16 cellular contexts compared by ENCODE assay signal in genomic region chr10:84966708-84967441, GRCh38.
DNase-seq lines count a peak whose midpoint lies in the region; ATAC-seq and TF ChIP-seq lines count a peak whose summit lies in the region.
"Had no signal": no experiment of that assay in that cellular context is flagged by ENCODE, and none has a peak within 500 bp of the region (broad histone marks: within the 10 kb centered on the region; RNA-seq: fewer than 3 reads in every experiment).

No MANE protein-coding gene starts in this region.

- H3K27me3 Mint-ChIP-seq in chondrocyte (ENCODE audit: low read depth) (peaks cover 2% of the 10 kb centered on the region), neural progenitor cell (ENCODE audit: insufficient read depth, low read depth) (no peaks in the 10 kb centered on the region)
- H3K27me3 Mint-ChIP-seq: CD8-positive, alpha-beta memory T cell had no signal

- TF ChIP-seq CTCF in chondrocyte (IDR thresholded peaks at IDR 0.05) (peak; percentile 41), neural progenitor cell (IDR thresholded peaks at IDR 0.05) (peak; percentile 33)

- H3K4me1 ChIP-seq in neural progenitor cell: no peaks in the 10 kb centered on the region
- H3K4me1 ChIP-seq: BLaER1, SJSA1 had no signal

- H3K9me3 Mint-ChIP-seq in chondrocyte (ENCODE audit: low read depth) (no peaks in the 10 kb centered on the region), neural progenitor cell (peaks cover 4% of the 10 kb centered on the region)
- H3K9me3 Mint-ChIP-seq: CD8-positive, alpha-beta memory T cell had no signal

- no peak overlapping the region for H3K4me2 ChIP-seq in neural progenitor cell
- H3K4me2 ChIP-seq: BLaER1 had no signal

- no peak overlapping the region for H3K9ac ChIP-seq in neural progenitor cell
- H3K9ac ChIP-seq: BLaER1 had no signal

- H2AFZ ChIP-seq in neural progenitor cell (replicated peaks): peak overlapping the region; percentile 26

- H3K27ac ChIP-seq in neural progenitor cell: no peak overlapping the region
- H3K27ac ChIP-seq: BLaER1, SJSA1 had no signal

- H4K20me1 ChIP-seq in neural progenitor cell (ENCODE audit: low read depth): no peaks in the 10 kb centered on the region
- H4K20me1 ChIP-seq: BLaER1 had no signal

- no peaks in the 10 kb centered on the region for H3K4me1 Mint-ChIP-seq in chondrocyte (ENCODE audit: low read depth)
- no peaks in the 10 kb centered on the region for H3K4me1 Mint-ChIP-seq in neural progenitor cell
- H3K4me1 Mint-ChIP-seq: CD8-positive, alpha-beta memory T cell had no signal

- no peaks in the 10 kb centered on the region for H3K36me3 Mint-ChIP-seq in chondrocyte (ENCODE audit: low read depth)
- no peaks in the 10 kb centered on the region for H3K36me3 Mint-ChIP-seq in neural progenitor cell
- H3K36me3 Mint-ChIP-seq: CD8-positive, alpha-beta memory T cell had no signal

- peak; percentile 8 for DNase-seq in DMS53 treated with DMSO at 0.1 percent for 48 hours (lab: John Stamatoyannopoulos, UW; ENCODE audit: unreplicated experiment)
- peak; percentile 20 for DNase-seq in NCI-H69 (lab: John Stamatoyannopoulos, UW)
- no peak for DNase-seq in chondrocyte (ENCODE audit: low spot score)
- DNase-seq in neural progenitor cell (ENCODE audit: low spot score): no peak
- no peak for DNase-seq in activated CD4-positive, CD25-positive, alpha-beta regulatory T cell treated with anti-CD3 and anti-CD28 coated beads, Interleukin-2, amount 50 U/mL, for 72 hours
- DNase-seq: CD8-positive, alpha-beta memory T cell; EL; KG1; NCI-H1048; NCI-H1694 treated with DMSO at 0.1 percent for 48 hours; NCI-H510A; T-helper 1 cell had no signal

- no peaks in the 10 kb centered on the region for H3K27me3 ChIP-seq in neural progenitor cell
- H3K27me3 ChIP-seq: BLaER1, SJSA1 had no signal

- no peaks in the 10 kb centered on the region for H3K79me2 ChIP-seq in neural progenitor cell (ENCODE audit: low read depth)

- H3K27ac Mint-ChIP-seq in chondrocyte (ENCODE audit: unreplicated experiment) (no peak overlapping the region), neural progenitor cell (no peak overlapping the region)
- H3K27ac Mint-ChIP-seq: CD8-positive, alpha-beta memory T cell had no signal

- H3K36me3 ChIP-seq in neural progenitor cell: peaks cover 7% of the 10 kb centered on the region
- H3K36me3 ChIP-seq: BLaER1, SJSA1 had no signal

- H3F3A ChIP-seq in neural progenitor cell (ENCODE audit: low read depth): no peaks in the 10 kb centered on the region

- no peak overlapping the region for H3K4me3 ChIP-seq in neural progenitor cell
- H3K4me3 ChIP-seq: BLaER1, SJSA1 had no signal

- ATAC-seq in HG03442 (IDR thresholded peaks at IDR 0.05; ENCODE audit: unreplicated experiment) (no peak), GM21367 (IDR thresholded peaks at IDR 0.05; ENCODE audit: unreplicated experiment) (no peak)

- H3K4me3 Mint-ChIP-seq in chondrocyte (ENCODE audit: unreplicated experiment): no peak overlapping the region
- H3K4me3 Mint-ChIP-seq in neural progenitor cell: no peak overlapping the region
- H3K4me3 Mint-ChIP-seq: CD8-positive, alpha-beta memory T cell had no signal

- H3K9me3 ChIP-seq in neural progenitor cell (ENCODE audit: low read depth): no peaks in the 10 kb centered on the region
- H3K9me3 ChIP-seq: SJSA1 had no signal

Comparison
In these comparisons a context has a peak if more than half of its experiments do, and no peak if none do; other contexts are left out.
1. DNase-seq: peak in DMS53 treated with DMSO at 0.1 percent for 48 hours (single experiment) and NCI-H69 (single experiment); none in chondrocyte (single experiment), neural progenitor cell (single experiment) and activated CD4-positive, CD25-positive, alpha-beta regulatory T cell treated with anti-CD3 and anti-CD28 coated beads, Interleukin-2, amount 50 U/mL, for 72 hours (single experiment).